ENCODE assay signal across 28 cellular contexts in genomic region chr4:17895481-17895880, GRCh38.
"Had no signal": no experiment of that assay in that cellular context is flagged by ENCODE, and none has a peak within 500 bp of the region (broad histone marks: within the 10 kb centered on the region; RNA-seq: fewer than 3 reads in every experiment).

No MANE protein-coding gene starts in this region.

- H3K27ac Mint-ChIP-seq: stimulated activated effector memory CD8-positive, alpha-beta T cell treated with anti-CD3 and anti-CD28 coated beads, Interleukin-12 subunit alpha, Interleukin-12 subunit beta, amount 100 ng/mL, for 72 hours; stimulated activated memory B cell treated with anti-CD40 and anti-IgM and Interleukin-4, amounts not matched to agents 10 μg/mL and 1 μg/mL and 100 μg/mL, for 72 hours; stimulated activated naive B cell treated with anti-CD40 and anti-IgM and Interleukin-4, amounts not matched to agents 10 μg/mL and 1 μg/mL and 100 μg/mL, for 72 hours; stimulated activated naive CD8-positive, alpha-beta T cell treated with anti-CD3 and anti-CD28 coated beads, Interleukin-15, amount 100 ng/mL, for 72 hours; stimulated activated naive CD8-positive, alpha-beta T cell treated with anti-CD3 and anti-CD28 coated beads, Interleukin-15, Interleukin-2, amounts not matched to agents 100 ng/mL and 50 ng/mL, for 24 hours; type B pancreatic cell had no signal

- H3K36me3 Mint-ChIP-seq: stimulated activated effector memory CD8-positive, alpha-beta T cell treated with anti-CD3 and anti-CD28 coated beads, Interleukin-12 subunit alpha, Interleukin-12 subunit beta, amount 100 ng/mL, for 72 hours had no signal

- H3K27me3 ChIP-seq: stomach, suprapubic skin, testis, thyroid gland, tibial artery, tibial nerve, transverse colon, upper lobe of left lung, upper lobe of right lung, uterus, vagina had no signal

- H3K4me1 ChIP-seq: stomach, suprapubic skin, testis, thyroid gland, tibial artery, tibial nerve, upper lobe of left lung, upper lobe of right lung, uterus, vagina had no signal

- H3K9me3 Mint-ChIP-seq: stimulated activated effector memory CD8-positive, alpha-beta T cell treated with anti-CD3 and anti-CD28 coated beads, Interleukin-12 subunit alpha, Interleukin-12 subunit beta, amount 100 ng/mL, for 72 hours; stimulated activated memory B cell treated with anti-CD40 and anti-IgM and Interleukin-4, amounts not matched to agents 10 μg/mL and 1 μg/mL and 100 μg/mL, for 72 hours; stimulated activated naive B cell treated with anti-CD40 and anti-IgM and Interleukin-4, amounts not matched to agents 10 μg/mL and 1 μg/mL and 100 μg/mL, for 72 hours; stimulated activated naive CD8-positive, alpha-beta T cell treated with anti-CD3 and anti-CD28 coated beads, Interleukin-15, amount 100 ng/mL, for 72 hours; stimulated activated naive CD8-positive, alpha-beta T cell treated with anti-CD3 and anti-CD28 coated beads, Interleukin-15, Interleukin-2, amounts not matched to agents 100 ng/mL and 50 ng/mL, for 24 hours; type B pancreatic cell had no signal

- H3K27me3 Mint-ChIP-seq: stimulated activated memory B cell treated with anti-CD40 and anti-IgM and Interleukin-4, amounts not matched to agents 10 μg/mL and 1 μg/mL and 100 μg/mL, for 72 hours; stimulated activated naive B cell treated with anti-CD40 and anti-IgM and Interleukin-4, amounts not matched to agents 10 μg/mL and 1 μg/mL and 100 μg/mL, for 72 hours; stimulated activated naive CD8-positive, alpha-beta T cell treated with anti-CD3 and anti-CD28 coated beads, Interleukin-15, amount 100 ng/mL, for 72 hours; stimulated activated naive CD8-positive, alpha-beta T cell treated with anti-CD3 and anti-CD28 coated beads, Interleukin-15, Interleukin-2, amounts not matched to agents 100 ng/mL and 50 ng/mL, for 24 hours; type B pancreatic cell had no signal

- FAIRE-seq: urothelium cell line had no signal

- H3K4me3 ChIP-seq: stomach, suprapubic skin, testis, thoracic aorta, thyroid gland, tibial artery, tibial nerve, transverse colon, upper lobe of left lung, upper lobe of right lung, uterus, vagina had no signal

- H3K27ac ChIP-seq: stomach, suprapubic skin, testis, thoracic aorta, thyroid gland, tibial artery, tibial nerve, transverse colon, upper lobe of left lung, upper lobe of right lung, uterus, vagina had no signal

- ATAC-seq: stimulated activated effector memory CD8-positive, alpha-beta T cell treated with anti-CD3 and anti-CD28 coated beads, Interleukin-12 subunit alpha, Interleukin-12 subunit beta, amount 100 ng/mL, for 72 hours; stimulated activated memory B cell treated with anti-CD40 and anti-IgM and Interleukin-4, amounts not matched to agents 10 μg/mL and 1 μg/mL and 100 μg/mL, for 72 hours; stimulated activated naive B cell treated with anti-CD40 and anti-IgM and Interleukin-4, amounts not matched to agents 10 μg/mL and 1 μg/mL and 100 μg/mL, for 72 hours; stimulated activated naive CD8-positive, alpha-beta T cell treated with anti-CD3 and anti-CD28 coated beads, Interleukin-15, amount 100 ng/mL, for 72 hours; stimulated activated naive CD8-positive, alpha-beta T cell treated with anti-CD3 and anti-CD28 coated beads, Interleukin-15, Interleukin-2, amounts not matched to agents 100 U/mL and 50 U/mL, for 24 hours; upper lobe of right lung had no signal

- H3K9me3 ChIP-seq: stomach, suprapubic skin, testis, thoracic aorta, thyroid gland, tibial artery, tibial nerve, transverse colon, upper lobe of left lung, upper lobe of right lung, uterus, vagina had no signal

- DNase-seq: stimulated activated CD4-positive, alpha-beta T cell treated with anti-CD3 and anti-CD28 coated beads, Interleukin-2, amount 100 ng/mL, for 48 hours; stimulated activated CD4-positive, alpha-beta T cell treated with anti-CD3 and anti-CD28 coated beads, Interleukin-4, amount 100 ng/mL, for 1 hour; stimulated activated CD4-positive, alpha-beta T cell treated with anti-CD3 and anti-CD28 coated beads, Interleukin-4, amount 100 ng/mL, for 24 hours; stimulated activated CD4-positive, alpha-beta T cell treated with anti-CD3 and anti-CD28 coated beads, Interleukin-4, amount 100 ng/mL, for 4 hours; stimulated activated CD8-positive, alpha-beta memory T cell treated with anti-CD3 and anti-CD28 coated beads, Interleukin-4, amount 100 ng/mL, for 48 hours; stimulated activated naive B cell treated with anti-CD40 and anti-IgM and Interleukin-4, amounts not matched to agents 10 μg/mL and 1 μg/mL and 100 μg/mL, for 72 hours; stimulated activated naive CD4-positive, alpha-beta T cell; stimulated activated naive CD4-positive, alpha-beta T cell treated with Interleukin-2 at 50 U/mL for 16 hours; stimulated activated naive CD8-positive, alpha-beta T cell treated with anti-CD3 and anti-CD28 coated beads, Interleukin-15, amount 100 ng/mL, for 72 hours; stimulated activated naive CD8-positive, alpha-beta T cell treated with anti-CD3 and anti-CD28 coated beads, Interleukin-15, Interleukin-2, amounts not matched to agents 100 U/mL and 50 U/mL, for 24 hours; stomach; substantia nigra; testis; thyroid gland; tibial artery; transverse colon; upper lobe of left lung; upper lobe of right lung; uterus had no signal

- H3K4me1 Mint-ChIP-seq: stimulated activated effector memory CD8-positive, alpha-beta T cell treated with anti-CD3 and anti-CD28 coated beads, Interleukin-12 subunit alpha, Interleukin-12 subunit beta, amount 100 ng/mL, for 72 hours; stimulated activated memory B cell treated with anti-CD40 and anti-IgM and Interleukin-4, amounts not matched to agents 10 μg/mL and 1 μg/mL and 100 μg/mL, for 72 hours; stimulated activated naive B cell treated with anti-CD40 and anti-IgM and Interleukin-4, amounts not matched to agents 10 μg/mL and 1 μg/mL and 100 μg/mL, for 72 hours; stimulated activated naive CD8-positive, alpha-beta T cell treated with anti-CD3 and anti-CD28 coated beads, Interleukin-15, amount 100 ng/mL, for 72 hours had no signal

- H3K36me3 ChIP-seq: stomach, suprapubic skin, thoracic aorta, thyroid gland, tibial artery, transverse colon, upper lobe of left lung, upper lobe of right lung, uterus, vagina had no signal

- H3K4me3 Mint-ChIP-seq: stimulated activated effector memory CD8-positive, alpha-beta T cell treated with anti-CD3 and anti-CD28 coated beads, Interleukin-12 subunit alpha, Interleukin-12 subunit beta, amount 100 ng/mL, for 72 hours; stimulated activated memory B cell treated with anti-CD40 and anti-IgM and Interleukin-4, amounts not matched to agents 10 μg/mL and 1 μg/mL and 100 μg/mL, for 72 hours; stimulated activated naive B cell treated with anti-CD40 and anti-IgM and Interleukin-4, amounts not matched to agents 10 μg/mL and 1 μg/mL and 100 μg/mL, for 72 hours; stimulated activated naive CD8-positive, alpha-beta T cell treated with anti-CD3 and anti-CD28 coated beads, Interleukin-15, amount 100 ng/mL, for 72 hours; stimulated activated naive CD8-positive, alpha-beta T cell treated with anti-CD3 and anti-CD28 coated beads, Interleukin-15, Interleukin-2, amounts not matched to agents 100 ng/mL and 50 ng/mL, for 24 hours; type B pancreatic cell had no signal
